In the genomic region with DNA sequence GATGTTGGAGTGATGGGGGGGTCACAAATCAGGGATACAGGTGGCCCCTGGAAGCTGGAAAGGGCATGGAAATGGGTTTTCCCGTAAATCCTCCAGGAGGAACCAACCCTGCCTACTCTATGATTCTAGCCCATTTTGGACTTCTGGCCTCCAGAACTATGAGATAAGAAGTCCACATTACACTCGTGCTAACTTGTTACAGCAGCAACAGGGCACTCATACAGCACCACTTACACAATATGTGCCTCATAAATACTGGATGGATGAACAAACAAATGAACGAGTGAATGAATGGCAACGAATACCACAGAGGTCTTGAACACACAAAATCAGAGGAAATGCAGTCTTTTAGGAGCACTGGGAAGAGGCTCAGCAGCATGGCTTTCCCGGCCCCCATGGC, we compare ENCODE assay signal across 11 cellular contexts.
"Had no signal": no experiment of that assay in that cellular context is flagged by ENCODE, and none has a peak within 500 bp of the region (broad histone marks: within the 10 kb centered on the region; RNA-seq: fewer than 3 reads in every experiment).

No MANE protein-coding gene starts in this region.

- H3K4me3 Mint-ChIP-seq: GM23338, H9, HFFc6 had no signal

- H3K9me3 ChIP-seq: HAP-1 had no signal

- ATAC-seq: GM23338, HCT116 had no signal

- H3K27ac Mint-ChIP-seq: GM23338, H9, HFFc6 had no signal

- H3K36me3 ChIP-seq: HAP-1 had no signal

- DNase-seq: GM23248, GOT3, H7, H9, HCEC 1CT, HFFc6 had no signal

- H3K9ac ChIP-seq: GM23248 had no signal

- H3K4me3 ChIP-seq: GM23248, GM23338, HAP-1 had no signal

- FAIRE-seq: H1, H54 had no signal

- H2AFZ ChIP-seq: GM23248, GM23338 had no signal

- H3K4me2 ChIP-seq: GM23338 had no signal

- H3K4me1 ChIP-seq: HAP-1 had no signal

- H3K27ac ChIP-seq: GM23248 had no signal
